8 cellular contexts compared by ENCODE assay signal in genomic region chr17:29778936-29779811, GRCh38.
DNase-seq lines count a peak whose midpoint lies in the region; ATAC-seq, FAIRE-seq and TF ChIP-seq lines count a peak whose summit lies in the region.

No MANE protein-coding gene starts in this region.

- FAIRE-seq in H54 (lab: Jason Lieb, UNC) (no peak), HepG2 (lab: Jason Lieb, UNC) (peak; percentile 74)

- H3K36me3 ChIP-seq in HepG2 (replicated peaks in 1 of 2; ENCODE audit: control insufficient read depth in 1 of 2, insufficient read depth in 2 of 2, low read length in 2 of 2), result no peaks in the 10 kb centered on the region

- no TSS peak for BruUV-seq in HepG2 (replicated peaks; lab: Mats Ljungman, UMichigan)

- CTCF ChIA-PET in HepG2 (lab: Yijun Ruan, JAX; ENCODE audit: low intra/inter-chr PET ratio, low total read pairs), result interaction anchor here (0.8 to 2.7 kb wide), 4 partner anchors 139 to 199 kb away, joined by 3 to 34 read pairs (median 6); no protein-coding TSS in a partner anchor

- peak; percentile 71 for TF ChIP-seq RAD21 in HepG2 (CRISPR knock-in tag; IDR thresholded peaks at IDR 0.05)

- H4K20me1 ChIP-seq in HepG2 (ENCODE audit: insufficient read depth, low read length), result no peaks in the 10 kb centered on the region

- peak; percentile 79 for ATAC-seq in HepG2
- ATAC-seq in HG02759 (IDR thresholded peaks at IDR 0.05; ENCODE audit: unreplicated experiment), result no peak

- no peak overlapping the region for H3K4me2 ChIP-seq in HepG2 (ENCODE audit: low read depth, low read length)

- H3K9me3 ChIP-seq in HepG2 (ENCODE audit: low read length), result no peaks in the 10 kb centered on the region

- DNase-seq in CD1c-positive myeloid dendritic cell (ENCODE audit: extremely low spot score), result peak; percentile 82
- DNase-seq in H54 (ENCODE audit: insufficient read length, low spot score), result peak; percentile 12
- DNase-seq in NCI-H446 treated with DMSO at 0.1 percent for 48 hours (lab: John Stamatoyannopoulos, UW), result peak; percentile 15
- DNase-seq in activated CD4-positive, alpha-beta T cell treated with anti-CD3 and anti-CD28 coated beads for 24 hours (ENCODE audit: low read depth in 2 of 2), result peak; percentile 77 to 82
- DNase-seq in cerebellum (ENCODE audit: low spot score), result peak; percentile 55
- DNase-seq in HepG2 (ENCODE audit: low spot score), result peak; percentile 36
- peak; percentile 58 to 78 (median 74) for DNase-seq in stimulated activated CD4-positive, alpha-beta T cell treated with anti-CD3 and anti-CD28 coated beads, TNF-alpha, amount 100 ng/mL, for 24 hours (ENCODE audit: low read depth in 3 of 3)

- in situ Hi-C loops in HepG2 (cut with HindIII; ENCODE audit: extremely low pct_ligation_motif_present, low pct_unique_long_range_greater_than_20kb), result loop anchor here (10.0 kb wide), 1 partner anchor 154 kb away; the partner anchor contains the start of gene CORO6

- peaks cover 10% of the 10 kb centered on the region for H3K4me1 ChIP-seq in HepG2 (ENCODE audit: insufficient read depth, low read length)

- H3K9ac ChIP-seq in HepG2 (ENCODE audit: insufficient read depth, low read depth, low read length), result no peak overlapping the region

- TF ChIP-seq EP300 in HepG2 (IDR thresholded peaks at IDR 0.05; ENCODE audit: low read depth in 2 of 2, low read length in 2 of 2) (no peak), HepG2 (CRISPR knock-in tag; IDR thresholded peaks at IDR 0.05; ENCODE audit: borderline replicate concordance) (no peak)

- peak; percentile 76 for TF ChIP-seq CTCF in HepG2 (CRISPR knock-in tag; IDR thresholded peaks at IDR 0.05)

- POLR2A ChIA-PET in HepG2 (lab: Yijun Ruan, JAX), result interaction anchor here (0.7 to 1.3 kb wide), 2 partner anchors 17 to 162 kb away, joined by 3 to 4 read pairs; no protein-coding TSS in a partner anchor

- no peak overlapping the region for H3K27ac ChIP-seq in HepG2 (ENCODE audit: extremely low read length, insufficient read depth, low read length)

- H3K4me3 ChIP-seq in HepG2 (replicated peaks in 1 of 3; ENCODE audit: insufficient read depth in 1 of 3, low read depth in 2 of 3, low read length in 3 of 3), result no peak overlapping the region

- no peak overlapping the region for H2AFZ ChIP-seq in HepG2 (ENCODE audit: low read length)

- H3K27me3 ChIP-seq in HepG2 (ENCODE audit: control insufficient read depth in 1 of 2, insufficient read depth in 2 of 2, low read length in 2 of 2), result no peaks in the 10 kb centered on the region

- WGBS in HepG2 (ENCODE audit: low lambda C conversion rate), result 63% methylated on average over 8 of the region's 8 CpGs

- intact Hi-C loops in HepG2 (cut with micrococcal nuclease; ENCODE audit: unreplicated experiment), result loop anchor here (1.0 kb wide), 1 partner anchor 140 kb away; no protein-coding TSS in a partner anchor

- TF ChIP-seq POLR2A in H54 (IDR thresholded peaks at IDR 0.05; ENCODE audit: low read depth, low read length), result no peak
- no peak for TF ChIP-seq POLR2A in HepG2 (IDR thresholded peaks at IDR 0.05; ENCODE audit: insufficient read depth in 1 of 2, low read depth in 2 of 2, low read length in 2 of 2)

- H3K79me2 ChIP-seq in HepG2 (ENCODE audit: insufficient read depth, low read length), result no peaks in the 10 kb centered on the region

TF ChIP-seq in HepG2, 621 proteins besides CTCF, POLR2A, EP300 and RAD21:
- TF ChIP-seq STAG1 (CRISPR knock-in tag; IDR thresholded peaks at IDR 0.05) (peak; percentile 72), SMC3 (IDR thresholded peaks at IDR 0.05; ENCODE audit: low read length) (peak; percentile 89), ZC3H13 (CRISPR knock-in tag; IDR thresholded peaks at IDR 0.05) (no peak)

Comparison
In these comparisons a context has a peak if more than half of its experiments do, and no peak if none do; other contexts are left out.
1. DNase-seq: peak in every context shown above with its lines; median percentile 82 in CD1c-positive myeloid dendritic cell; 80 in activated CD4-positive, alpha-beta T cell treated with anti-CD3 and anti-CD28 coated beads for 24 hours; 74 in stimulated activated CD4-positive, alpha-beta T cell treated with anti-CD3 and anti-CD28 coated beads, TNF-alpha, amount 100 ng/mL, for 24 hours; 55 in cerebellum; 36 in HepG2; 15 in NCI-H446 treated with DMSO at 0.1 percent for 48 hours; 12 in H54.